Comparison of ENCODE assay signal across 21 cellular contexts in genomic region chr14:81684696-81685095, GRCh38.
"Had no signal": no experiment of that assay in that cellular context is flagged by ENCODE, and none has a peak within 500 bp of the region (broad histone marks: within the 10 kb centered on the region; RNA-seq: fewer than 3 reads in every experiment).

No MANE protein-coding gene starts in this region.

- H3K27ac ChIP-seq: dorsolateral prefrontal cortex, esophagus squamous epithelium, foreskin keratinocyte, neutrophil, spleen, testis, tibial nerve had no signal

- H3K4me3 ChIP-seq: dorsolateral prefrontal cortex, esophagus squamous epithelium, mucosa of descending colon, spleen, testis, tibial nerve had no signal

- H3K27ac Mint-ChIP-seq: naive thymus-derived CD8-positive, alpha-beta T cell; stimulated activated memory B cell treated with anti-CD40 and anti-IgM and Interleukin-4, amounts not matched to agents 10 μg/mL and 1 μg/mL and 100 μg/mL, for 72 hours; stimulated activated naive CD8-positive, alpha-beta T cell treated with anti-CD3 and anti-CD28 coated beads, Interleukin-15, Interleukin-2, amounts not matched to agents 100 ng/mL and 50 ng/mL, for 24 hours had no signal

- H3K27me3 Mint-ChIP-seq: stimulated activated memory B cell treated with anti-CD40 and anti-IgM and Interleukin-4, amounts not matched to agents 10 μg/mL and 1 μg/mL and 100 μg/mL, for 72 hours had no signal

- DNase-seq: cortex of kidney; dorsolateral prefrontal cortex; effector CD8-positive, alpha-beta T cell; esophagus squamous epithelium; head of caudate nucleus; hippocampal formation; mammary epithelial cell; mucosa of descending colon; naive thymus-derived CD8-positive, alpha-beta T cell; posterior cingulate gyrus; spleen; stimulated activated CD4-positive, alpha-beta T cell treated with anti-CD3 and anti-CD28 coated beads, Interleukin-15, amount 100 ng/mL, for 24 hours; stimulated activated CD4-positive, alpha-beta T cell treated with anti-CD3 and anti-CD28 coated beads, Interleukin-1b, Interleukin-23, amount 100 ng/mL, for 48 hours; stimulated activated CD4-positive, alpha-beta T cell treated with anti-CD3 and anti-CD28 coated beads, Interleukin-4, amount 100 ng/mL, for 24 hours; testis had no signal

- H3K4me3 Mint-ChIP-seq: naive thymus-derived CD8-positive, alpha-beta T cell; stimulated activated memory B cell treated with anti-CD40 and anti-IgM and Interleukin-4, amounts not matched to agents 10 μg/mL and 1 μg/mL and 100 μg/mL, for 72 hours; stimulated activated naive CD8-positive, alpha-beta T cell treated with anti-CD3 and anti-CD28 coated beads, Interleukin-15, Interleukin-2, amounts not matched to agents 100 ng/mL and 50 ng/mL, for 24 hours had no signal

- H3K27me3 ChIP-seq: esophagus squamous epithelium, foreskin keratinocyte, spleen, testis, tibial nerve had no signal

- H3K4me1 ChIP-seq: esophagus squamous epithelium, foreskin keratinocyte, spleen, testis had no signal

- H3K4me1 Mint-ChIP-seq: naive thymus-derived CD8-positive, alpha-beta T cell; stimulated activated memory B cell treated with anti-CD40 and anti-IgM and Interleukin-4, amounts not matched to agents 10 μg/mL and 1 μg/mL and 100 μg/mL, for 72 hours had no signal

- H3K36me3 Mint-ChIP-seq: naive thymus-derived CD8-positive, alpha-beta T cell; stimulated activated memory B cell treated with anti-CD40 and anti-IgM and Interleukin-4, amounts not matched to agents 10 μg/mL and 1 μg/mL and 100 μg/mL, for 72 hours had no signal

- H3K36me3 ChIP-seq: esophagus squamous epithelium, neutrophil, spleen, tibial nerve had no signal

- H3K9me3 ChIP-seq: esophagus squamous epithelium, mucosa of descending colon, neutrophil, spleen, testis, tibial nerve had no signal

- ATAC-seq: foreskin keratinocyte; mucosa of descending colon; naive thymus-derived CD8-positive, alpha-beta T cell; sciatic nerve; stimulated activated memory B cell treated with anti-CD40 and anti-IgM and Interleukin-4, amounts not matched to agents 10 μg/mL and 1 μg/mL and 100 μg/mL, for 72 hours had no signal

- H3K9me3 Mint-ChIP-seq: stimulated activated naive CD8-positive, alpha-beta T cell treated with anti-CD3 and anti-CD28 coated beads, Interleukin-15, Interleukin-2, amounts not matched to agents 100 ng/mL and 50 ng/mL, for 24 hours had no signal
